Comparison of ENCODE assay signal across 30 cellular contexts in the genomic region with DNA sequence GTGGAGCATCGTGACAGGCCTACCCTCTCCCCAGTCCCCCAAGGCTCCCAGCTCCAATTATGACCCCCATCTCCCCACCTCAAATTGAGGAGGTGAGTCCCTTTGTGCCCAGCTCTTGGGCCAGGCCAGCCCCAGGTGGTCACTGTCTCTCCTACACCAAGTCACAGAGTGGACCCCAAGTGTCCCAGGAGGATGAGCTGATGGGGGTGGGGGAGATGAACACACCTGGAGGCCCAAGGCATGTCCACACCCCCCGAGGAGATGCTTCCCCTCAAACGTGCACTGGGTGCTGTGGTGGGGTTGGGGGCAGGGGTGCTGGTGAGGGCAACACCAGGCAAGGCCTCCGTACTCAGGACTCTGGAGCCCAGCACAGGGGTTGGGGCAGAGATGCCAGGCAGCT.
"Had no signal": no experiment of that assay in that cellular context is flagged by ENCODE, and none has a peak within 500 bp of the region (broad histone marks: within the 10 kb centered on the region; RNA-seq: fewer than 3 reads in every experiment).

No MANE protein-coding gene starts in this region.

- DNase-seq: effector CD4-positive, alpha-beta T cell; foreskin fibroblast; gastrocnemius medialis; head of caudate nucleus; mammary epithelial cell; mesendoderm; midbrain; naive thymus-derived CD4-positive, alpha-beta T cell; nucleus accumbens; ovary; retina; small intestine; stimulated activated CD4-positive, alpha-beta T cell treated with anti-CD3 and anti-CD28 coated beads, Interleukin-12 subunit alpha, Interleukin-12 subunit beta, amount 100 ng/mL, for 4 hours; stimulated activated CD4-positive, alpha-beta T cell treated with anti-CD3 and anti-CD28 coated beads, Interleukin-1b, Interleukin-23, amount 100 ng/mL, for 48 hours; stimulated activated CD4-positive, alpha-beta T cell treated with anti-CD3 and anti-CD28 coated beads, Interleukin-4, amount 100 ng/mL, for 1 hour; stimulated activated CD8-positive, alpha-beta memory T cell treated with anti-CD3 and anti-CD28 coated beads, Interleukin-4, amount 100 ng/mL, for 48 hours; stimulated activated naive CD4-positive, alpha-beta T cell treated with Interleukin-2 at 50 U/mL for 16 hours; stomach; thyroid gland; trophoblast cell had no signal

- H3K4me3 Mint-ChIP-seq: naive thymus-derived CD4-positive, alpha-beta T cell; nephron had no signal

- ATAC-seq: esophagus mucosa; gastrocnemius medialis; left lung; naive thymus-derived CD4-positive, alpha-beta T cell; right lobe of liver had no signal

- H3K4me2 ChIP-seq: neural progenitor cell had no signal

- H3K9me3 Mint-ChIP-seq: nephron, neural progenitor cell had no signal

- H3K36me3 Mint-ChIP-seq: naive thymus-derived CD4-positive, alpha-beta T cell; neural progenitor cell had no signal

- H3K27ac ChIP-seq: epithelial cell of prostate, gastrocnemius medialis, left lung, neural progenitor cell, ovary, right lobe of liver, stomach, thyroid gland, vagina had no signal

- H3K4me3 ChIP-seq: dorsolateral prefrontal cortex, gastrocnemius medialis, left lung, neural progenitor cell, ovary, right lobe of liver, stomach, thyroid gland, vagina had no signal

- H2AFZ ChIP-seq: neural progenitor cell had no signal

- H3K27ac Mint-ChIP-seq: naive thymus-derived CD4-positive, alpha-beta T cell; nephron had no signal

- H3K9ac ChIP-seq: neural progenitor cell had no signal

- FAIRE-seq: colon, keratinocyte, small intestine had no signal

- H3K36me3 ChIP-seq: gastrocnemius medialis, left lung, neural progenitor cell, ovary, right lobe of liver, stomach, thyroid gland, vagina had no signal

- H3K4me1 ChIP-seq: gastrocnemius medialis, left lung, neural progenitor cell, right lobe of liver, stomach, thyroid gland, vagina had no signal

- H3K9me3 ChIP-seq: gastrocnemius medialis, left lung, ovary, right lobe of liver, stomach, thyroid gland, vagina had no signal

- H3K4me1 Mint-ChIP-seq: naive thymus-derived CD4-positive, alpha-beta T cell had no signal

- H3K27me3 ChIP-seq: neural progenitor cell, ovary, right lobe of liver, thyroid gland, vagina had no signal
